ENCODE assay signal across 1 cellular context in the genomic region with DNA sequence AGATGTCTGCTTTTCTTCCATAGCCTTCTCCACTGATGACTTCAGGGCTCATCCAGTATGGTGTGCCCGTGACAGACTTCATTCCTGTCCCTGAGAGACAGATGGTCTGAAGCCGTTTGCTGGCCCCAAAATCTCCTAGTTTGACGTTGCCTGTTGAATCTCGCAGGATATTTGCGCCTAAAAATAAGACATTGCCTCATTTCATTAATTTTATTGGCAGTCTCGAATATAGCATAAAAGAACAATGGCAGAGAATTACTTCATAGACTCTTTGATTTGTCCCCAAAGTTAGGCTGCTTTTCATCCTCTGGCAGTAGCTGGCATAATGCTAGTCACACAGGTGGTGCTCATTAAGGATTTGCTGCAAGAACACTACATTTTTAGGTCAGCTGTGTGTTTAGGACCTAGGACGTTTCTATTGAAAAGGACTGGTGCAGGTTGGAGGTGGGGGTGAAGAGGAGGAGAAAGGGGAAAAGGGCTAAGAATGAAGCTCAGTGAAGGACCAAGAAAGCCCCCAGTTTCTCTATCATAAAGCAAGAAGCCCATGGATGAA.
TF ChIP-seq lines count a peak whose summit lies in the region.

No MANE protein-coding gene starts in this region.

TF ChIP-seq in WTC11, 78 proteins besides CTCF, POLR2A, EP300 and RAD21 (continued from another document):
- no peak for TF ChIP-seq RORB (CRISPR knock-in tag; IDR thresholded peaks at IDR 0.05)
- no peak for TF ChIP-seq GTF2I (CRISPR knock-in tag; conservative IDR thresholded peaks at IDR 0.05)
